8 cellular contexts compared by ENCODE assay signal in the genomic region with DNA sequence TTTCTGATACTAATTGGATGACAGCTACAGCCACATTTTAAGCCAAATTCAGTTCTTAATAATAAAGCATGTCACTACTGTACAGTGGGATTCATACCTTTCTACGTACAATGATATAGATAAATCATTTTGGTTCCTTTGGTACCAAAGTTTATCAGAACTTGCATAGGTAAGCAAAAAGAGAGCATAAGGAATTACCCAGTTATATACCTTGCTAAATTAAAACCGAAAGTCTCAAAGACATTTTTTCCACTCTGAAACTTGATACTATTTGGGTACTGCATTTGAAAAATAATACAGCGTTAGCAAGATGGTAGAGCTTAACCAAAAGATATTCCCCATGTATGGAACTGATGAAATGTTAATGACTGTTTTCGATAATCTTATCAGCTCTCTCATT.
"Had no signal": no experiment of that assay in that cellular context is flagged by ENCODE, and none has a peak within 500 bp of the region (broad histone marks: within the 10 kb centered on the region; RNA-seq: fewer than 3 reads in every experiment).

No MANE protein-coding gene starts in this region.

- H3K27ac ChIP-seq: GM23248, HL-60 had no signal

- H3K9ac ChIP-seq: GM23248 had no signal

- DNase-seq: GM23248, GOT3, H7, HFFc6, KBM-7 had no signal

- H3K36me3 ChIP-seq: HAP-1 had no signal

- H3K9me3 ChIP-seq: HAP-1 had no signal

- H3K4me3 ChIP-seq: GM23248, HAP-1 had no signal

- ATAC-seq: HCT116 had no signal

- H2AFZ ChIP-seq: GM23248 had no signal
